ENCODE assay signal across 25 cellular contexts in genomic region chr10:105075031-105075430, GRCh38.
"Had no signal": no experiment of that assay in that cellular context is flagged by ENCODE, and none has a peak within 500 bp of the region (broad histone marks: within the 10 kb centered on the region; RNA-seq: fewer than 3 reads in every experiment).

No MANE protein-coding gene starts in this region.

- H3K27ac Mint-ChIP-seq: IgD-negative memory B cell had no signal

- DNase-seq: Kasumi-1, MV-4-11, NCI-H1048, NCI-H1105, NCI-H1417, NCI-H1436 treated with DMSO at 0.1 percent for 48 hours, NCI-H1694, NCI-H187 treated with DMSO at 0.1 percent for 48 hours, NCI-H2029 treated with DMSO at 0.1 percent for 48 hours, NCI-H2107, NCI-H2227 treated with DMSO at 0.1 percent for 48 hours, NCI-H524, NCI-H526 treated with DMSO at 0.1 percent for 48 hours, NCI-H774, Right ventricle myocardium superior, RPMI8226, SIG-M5 had no signal

- H3K4me3 ChIP-seq: K562, SJSA1, SK-N-MC had no signal

- H3K4me3 Mint-ChIP-seq: IgD-negative memory B cell had no signal

- ATAC-seq: K562, Panc1 had no signal

- FAIRE-seq: HTR-8/SVneo, K562 had no signal

- H3K27ac ChIP-seq: HL-60, KMS-11, SJSA1, SK-N-MC had no signal

- H3K4me1 Mint-ChIP-seq: IgD-negative memory B cell had no signal

- H3K4me1 ChIP-seq: SJSA1 had no signal

- H3K4me2 ChIP-seq: KMS-11 had no signal

- H3K9ac ChIP-seq: KMS-11 had no signal

- H3K36me3 Mint-ChIP-seq: IgD-negative memory B cell had no signal

- H3K36me3 ChIP-seq: SJSA1 had no signal

- H3K27me3 Mint-ChIP-seq: IgD-negative memory B cell had no signal

- H3K27me3 ChIP-seq: SJSA1 had no signal
